22 cellular contexts compared by ENCODE assay signal in the genomic region with DNA sequence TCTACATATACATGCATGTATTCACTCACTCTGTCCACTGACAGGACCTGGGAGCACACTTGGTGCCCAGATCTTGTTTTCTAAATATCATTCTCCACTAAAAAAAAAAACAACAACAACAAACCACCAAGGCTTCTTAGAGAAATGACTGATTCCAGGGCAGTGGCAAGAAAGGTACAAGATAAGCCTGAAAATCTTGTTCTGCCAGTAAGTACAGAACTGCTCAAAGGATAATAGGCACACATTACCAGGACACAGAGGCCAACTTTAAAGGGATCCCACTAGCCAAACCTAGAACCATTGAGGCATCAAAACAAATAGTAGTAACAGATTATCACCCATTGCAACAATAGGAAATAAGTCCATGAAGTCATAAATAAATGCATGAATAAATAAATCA. TPM values are rescaled to one million over a fixed set of nuclear protein-coding genes. Genes with fewer than 3 reads are reported as not detected.
DNase-seq lines count a peak whose midpoint lies in the region; FAIRE-seq and TF ChIP-seq lines count a peak whose summit lies in the region.
"Had no signal": no experiment of that assay in that cellular context is flagged by ENCODE, and none has a peak within 500 bp of the region (broad histone marks: within the 10 kb centered on the region; RNA-seq: fewer than 3 reads in every experiment).

No MANE protein-coding gene starts in this region.

- H3F3A ChIP-seq in PC-9 (ENCODE audit: insufficient read depth, low read depth), result no peaks in the 10 kb centered on the region

- H3K4me3 Mint-ChIP-seq in activated T-cell treated with anti-CD3 and anti-CD28 coated beads, Interleukin-2, amount 50 U/mL, for 24 hours, result peak overlapping the region; percentile 60
- H3K4me3 Mint-ChIP-seq: GM23338 had no signal

- peaks cover 40% of the 10 kb centered on the region for H3K4me1 Mint-ChIP-seq in activated T-cell treated with anti-CD3 and anti-CD28 coated beads, Interleukin-2, amount 50 U/mL, for 24 hours (ENCODE audit: low read depth)

- POLR2A ChIA-PET in PC-9 (lab: Charles Lee; ENCODE audit: unreplicated experiment), result no interaction called here

- H3K4me1 ChIP-seq in PC-9 (replicated peaks; ENCODE audit: insufficient read depth), result peaks cover 9% of the 10 kb centered on the region; the same call in 1 of the 2 replicates
- H3K4me1 ChIP-seq: BLaER1 had no signal

- DNase-seq in activated T-cell treated with anti-CD3 and anti-CD28 coated beads, Interleukin-2, amount 50 U/mL, for 24 hours, result no peak
- DNase-seq in activated T-cell treated with anti-CD3 and anti-CD28 coated beads, Interleukin-2, amount 50 U/mL, for 48 hours, result no peak
- DNase-seq in ELF-1 (ENCODE audit: low read depth, low spot score), result peak; percentile 4
- DNase-seq in PC-9, result peak in 1 of 2 experiments; percentile 47
- peak; percentile 43 for DNase-seq in bronchial epithelial cell (ENCODE audit: low read depth)
- DNase-seq in RCC 7860 (ENCODE audit: low spot score), result no peak
- no peak for DNase-seq in NCI-H2171 treated with DMSO at 0.1 percent for 48 hours (lab: John Stamatoyannopoulos, UW)
- DNase-seq: CD4-positive, alpha-beta memory T cell; EL; HCEC 1CT; NCI-H1417; NCI-H187; NCI-H2107; NCI-H226; NCI-H524 treated with DMSO at 0.1 percent for 48 hours had no signal

- H3K9me3 Mint-ChIP-seq in activated T-cell treated with anti-CD3 and anti-CD28 coated beads, Interleukin-2, amount 50 U/mL, for 24 hours, result no peaks in the 10 kb centered on the region
- H3K9me3 Mint-ChIP-seq: CD4-positive, alpha-beta memory T cell; GM23338 had no signal

- H3K79me2 ChIP-seq in PC-9 (ENCODE audit: low read depth), result no peaks in the 10 kb centered on the region

- H3K27me3 ChIP-seq in PC-9 (ENCODE audit: insufficient read depth, low read depth) (no peaks in the 10 kb centered on the region), bronchial epithelial cell (ENCODE audit: control insufficient read depth, insufficient read depth, low read length) (no peaks in the 10 kb centered on the region)
- H3K27me3 ChIP-seq: BLaER1 had no signal

- no peaks in the 10 kb centered on the region for H3K27me3 Mint-ChIP-seq in activated T-cell treated with anti-CD3 and anti-CD28 coated beads, Interleukin-2, amount 50 U/mL, for 24 hours

- CTCF ChIA-PET in PC-9 (lab: Charles Lee), result no interaction called here

- H3K36me3 ChIP-seq in PC-9 (ENCODE audit: low read depth) (no peaks in the 10 kb centered on the region), bronchial epithelial cell (ENCODE audit: control insufficient read depth, insufficient read depth, low read length) (no peaks in the 10 kb centered on the region)
- H3K36me3 ChIP-seq: BLaER1 had no signal

- H3K4me2 ChIP-seq in PC-9, result peak overlapping the region; percentile 22; the same call in 1 of the 2 replicates
- H3K4me2 ChIP-seq: BLaER1, GM23338, KMS-11 had no signal

- H3K9me2 ChIP-seq in PC-9 (ENCODE audit: insufficient read depth), result no peaks in the 10 kb centered on the region

- no peak for FAIRE-seq in bronchial epithelial cell (lab: Jason Lieb, UNC)
- FAIRE-seq in RCC 7860 (lab: Jason Lieb, UNC), result no peak
- FAIRE-seq: GM12891 had no signal

- peak overlapping the region; percentile 76 for H3K27ac Mint-ChIP-seq in activated T-cell treated with anti-CD3 and anti-CD28 coated beads, Interleukin-2, amount 50 U/mL, for 24 hours
- H3K27ac Mint-ChIP-seq: GM23338 had no signal

- no peaks in the 10 kb centered on the region for H3K9me3 ChIP-seq in PC-9 (ENCODE audit: insufficient read depth, low read depth)
- H3K9me3 ChIP-seq: BLaER1 had no signal

- intact Hi-C loops in PC-9 (cut with micrococcal nuclease; ENCODE audit: unreplicated experiment), result no loop called here

- no peak overlapping the region for H3K27ac ChIP-seq in PC-9
- H3K27ac ChIP-seq: BLaER1, KMS-11 had no signal

- H2AFZ ChIP-seq in PC-9, result no peak overlapping the region
- H2AFZ ChIP-seq: GM23338 had no signal

- no peaks in the 10 kb centered on the region for H3K36me3 Mint-ChIP-seq in activated T-cell treated with anti-CD3 and anti-CD28 coated beads, Interleukin-2, amount 50 U/mL, for 24 hours (ENCODE audit: low read depth)

- no peaks in the 10 kb centered on the region for H4K20me1 ChIP-seq in PC-9 (ENCODE audit: insufficient read depth)
- H4K20me1 ChIP-seq: BLaER1 had no signal

- no peak overlapping the region for H3K4me3 ChIP-seq in PC-9
- no peak overlapping the region for H3K4me3 ChIP-seq in bronchial epithelial cell (ENCODE audit: low read depth, low read length)
- H3K4me3 ChIP-seq: BLaER1, GM23338 had no signal

- BruUV-seq in PC-9 (replicated peaks; lab: Mats Ljungman, UMichigan), result no TSS peak

- TF ChIP-seq CTCF in PC-9 (conservative IDR thresholded peaks at IDR 0.05) (no peak), bronchial epithelial cell (IDR thresholded peaks at IDR 0.05; ENCODE audit: insufficient read depth, low read length, severe bottlenecking) (no peak)

RNA-seq across cellular contexts. Expression of a gene that starts 10.7 kb away (rescaled TPM):
- total RNA-seq in PC-9 (2021) (not detected in 2 replicates), bronchial epithelial cell (4.1 and 10.5 TPM in 2 replicates)
- total RNA-seq: A673, GM23338, HT-29 had no signal

RNA-seq across cellular contexts. Expression of a gene that starts 40.1 kb away (rescaled TPM):
- total RNA-seq in PC-9 (2021) (2.4 and 4.9 TPM in 2 replicates), bronchial epithelial cell (301 and 418 TPM in 2 replicates)

RNA-seq across cellular contexts. Expression of a gene that starts 40.5 kb away (rescaled TPM):
- not detected in 2 replicates for total RNA-seq in PC-9 (2021)
- not detected in 2 replicates for total RNA-seq in bronchial epithelial cell
- total RNA-seq: GM23338, HT-29, M059J had no signal

Comparison
In these comparisons a context has a peak if more than half of its experiments do, and no peak if none do; other contexts are left out.
1. DNase-seq: peak in ELF-1 (single experiment) and bronchial epithelial cell (single experiment); none in activated T-cell treated with anti-CD3 and anti-CD28 coated beads, Interleukin-2, amount 50 U/mL, for 24 hours (single experiment), activated T-cell treated with anti-CD3 and anti-CD28 coated beads, Interleukin-2, amount 50 U/mL, for 48 hours (0 of 2), RCC 7860 (single experiment) and NCI-H2171 treated with DMSO at 0.1 percent for 48 hours (single experiment).
2. RNA of a gene that starts 40.1 kb away (total RNA-seq): 301 to 418 TPM in bronchial epithelial cell; 2.4 to 4.9 TPM in PC-9; every median in the first group is over 10 times any median in the second.